In genomic region chr2:112881217-112882000, GRCh38 we compare ENCODE assay signal across 9 cellular contexts. TPM values are rescaled to one million over a fixed set of nuclear protein-coding genes. Genes with fewer than 3 reads are reported as not detected.
DNase-seq lines count a peak whose midpoint lies in the region; ATAC-seq and TF ChIP-seq lines count a peak whose summit lies in the region.
"Had no signal": no experiment of that assay in that cellular context is flagged by ENCODE, and none has a peak within 500 bp of the region (broad histone marks: within the 10 kb centered on the region; RNA-seq: fewer than 3 reads in every experiment).

No MANE protein-coding gene starts in this region.

- H3K4me1 ChIP-seq in lower lobe of right lung: peaks cover 8% of the 10 kb centered on the region

- peak; percentile 14 for DNase-seq in ELF-1 (ENCODE audit: low read depth, low spot score)
- DNase-seq in activated CD4-positive, alpha-beta memory T cell treated with anti-CD3 and anti-CD28 coated beads for 36 hours: peak; percentile 77
- peak; percentile 66 for DNase-seq in lower lobe of right lung
- no peak for DNase-seq in kidney glomerular epithelial cell (lab: John Stamatoyannopoulos, UW)
- no peak for DNase-seq in COR-L47 (lab: John Stamatoyannopoulos, UW)
- no peak for DNase-seq in NCI-H2029 treated with DMSO at 0.1 percent for 48 hours (lab: John Stamatoyannopoulos, UW)

- no peak overlapping the region for H3K4me3 ChIP-seq in lower lobe of right lung

- no peaks in the 10 kb centered on the region for H3K27me3 ChIP-seq in lower lobe of right lung (ENCODE audit: low read depth)

- intact Hi-C loops in activated CD4-positive, alpha-beta memory T cell treated with anti-CD3 and anti-CD28 coated beads for 36 hours (cut with micrococcal nuclease): loop anchor here (1.0 to 10.0 kb wide), 3 partner anchors 84 to 257 kb away; partner anchors contain the start of gene CKAP2L
- intact Hi-C loops in lower lobe of right lung (cut with DNase I): no loop called here

- CTCF ChIA-PET in activated CD4-positive, alpha-beta memory T cell treated with anti-CD3 and anti-CD28 coated beads for 36 hours (lab: Charles Lee): interaction anchor here (1.0 to 7.5 kb wide), 3 partner anchors 59 to 174 kb away, joined by 3 to 84 read pairs (median 17); no protein-coding TSS in a partner anchor

- H3K27me3 Mint-ChIP-seq in activated CD4-positive, alpha-beta memory T cell treated with anti-CD3 and anti-CD28 coated beads for 36 hours: no peaks in the 10 kb centered on the region

- no peaks in the 10 kb centered on the region for H3K36me3 Mint-ChIP-seq in activated CD4-positive, alpha-beta memory T cell treated with anti-CD3 and anti-CD28 coated beads for 36 hours

- H3K4me3 Mint-ChIP-seq in activated CD4-positive, alpha-beta memory T cell treated with anti-CD3 and anti-CD28 coated beads for 36 hours: no peak overlapping the region
- H3K4me3 Mint-ChIP-seq: nephron had no signal

- no peaks in the 10 kb centered on the region for H3K9me3 Mint-ChIP-seq in activated CD4-positive, alpha-beta memory T cell treated with anti-CD3 and anti-CD28 coated beads for 36 hours
- H3K9me3 Mint-ChIP-seq: nephron had no signal

- TF ChIP-seq CTCF in lower lobe of right lung (IDR thresholded peaks at IDR 0.05): no peak

- no peak overlapping the region for H3K27ac ChIP-seq in lower lobe of right lung

- ATAC-seq in GM19438 (IDR thresholded peaks at IDR 0.05; ENCODE audit: low read depth, unreplicated experiment) (peak; percentile 57), HG03520 (IDR thresholded peaks at IDR 0.05; ENCODE audit: unreplicated experiment) (peak; percentile 66), lower lobe of right lung (peak; percentile 67 to 78)

- H3K27ac Mint-ChIP-seq in activated CD4-positive, alpha-beta memory T cell treated with anti-CD3 and anti-CD28 coated beads for 36 hours: peak overlapping the region; percentile 77
- H3K27ac Mint-ChIP-seq: nephron had no signal

- peaks cover 30% of the 10 kb centered on the region for H3K4me1 Mint-ChIP-seq in activated CD4-positive, alpha-beta memory T cell treated with anti-CD3 and anti-CD28 coated beads for 36 hours (ENCODE audit: low read depth)
- H3K4me1 Mint-ChIP-seq: nephron had no signal

- no peaks in the 10 kb centered on the region for H3K36me3 ChIP-seq in lower lobe of right lung

- H3K9me3 ChIP-seq in lower lobe of right lung: no peaks in the 10 kb centered on the region

- POLR2A ChIA-PET in activated CD4-positive, alpha-beta memory T cell treated with anti-CD3 and anti-CD28 coated beads for 36 hours (lab: Charles Lee): no interaction called here

RNA-seq across cellular contexts. Expression of gene IL37, which starts 29.6 kb away (rescaled TPM):
- total RNA-seq in activated CD4-positive, alpha-beta memory T cell treated with anti-CD3 and anti-CD28 coated beads for 36 hours: not detected
- not detected for total RNA-seq in lower lobe of right lung

RNA-seq across cellular contexts. Expression of gene IL1B, which starts 44.8 kb away (rescaled TPM):
- under 1 TPM in 1 of 2 experiments, not detected in 1; 0.44 TPM for total RNA-seq in activated CD4-positive, alpha-beta memory T cell treated with anti-CD3 and anti-CD28 coated beads for 36 hours
- 17.5 TPM for total RNA-seq in lower lobe of right lung

Comparison
In these comparisons a context has a peak if more than half of its experiments do, and no peak if none do; other contexts are left out.
1. DNase-seq: peak in ELF-1 (single experiment), activated CD4-positive, alpha-beta memory T cell treated with anti-CD3 and anti-CD28 coated beads for 36 hours (single experiment) and lower lobe of right lung (single experiment); none in kidney glomerular epithelial cell (single experiment), COR-L47 (single experiment) and NCI-H2029 treated with DMSO at 0.1 percent for 48 hours (single experiment).
2. RNA of gene IL1B, which starts 44.8 kb away (total RNA-seq): 17.5 TPM in lower lobe of right lung (single experiment); 0.44 TPM in activated CD4-positive, alpha-beta memory T cell treated with anti-CD3 and anti-CD28 coated beads for 36 hours; every median in the first group is over 10 times any median in the second.
3. Peak in every context shown above with its lines, with median percentiles within 50 percentile points of each other: ATAC-seq.